9 cellular contexts compared by ENCODE assay signal in the genomic region with DNA sequence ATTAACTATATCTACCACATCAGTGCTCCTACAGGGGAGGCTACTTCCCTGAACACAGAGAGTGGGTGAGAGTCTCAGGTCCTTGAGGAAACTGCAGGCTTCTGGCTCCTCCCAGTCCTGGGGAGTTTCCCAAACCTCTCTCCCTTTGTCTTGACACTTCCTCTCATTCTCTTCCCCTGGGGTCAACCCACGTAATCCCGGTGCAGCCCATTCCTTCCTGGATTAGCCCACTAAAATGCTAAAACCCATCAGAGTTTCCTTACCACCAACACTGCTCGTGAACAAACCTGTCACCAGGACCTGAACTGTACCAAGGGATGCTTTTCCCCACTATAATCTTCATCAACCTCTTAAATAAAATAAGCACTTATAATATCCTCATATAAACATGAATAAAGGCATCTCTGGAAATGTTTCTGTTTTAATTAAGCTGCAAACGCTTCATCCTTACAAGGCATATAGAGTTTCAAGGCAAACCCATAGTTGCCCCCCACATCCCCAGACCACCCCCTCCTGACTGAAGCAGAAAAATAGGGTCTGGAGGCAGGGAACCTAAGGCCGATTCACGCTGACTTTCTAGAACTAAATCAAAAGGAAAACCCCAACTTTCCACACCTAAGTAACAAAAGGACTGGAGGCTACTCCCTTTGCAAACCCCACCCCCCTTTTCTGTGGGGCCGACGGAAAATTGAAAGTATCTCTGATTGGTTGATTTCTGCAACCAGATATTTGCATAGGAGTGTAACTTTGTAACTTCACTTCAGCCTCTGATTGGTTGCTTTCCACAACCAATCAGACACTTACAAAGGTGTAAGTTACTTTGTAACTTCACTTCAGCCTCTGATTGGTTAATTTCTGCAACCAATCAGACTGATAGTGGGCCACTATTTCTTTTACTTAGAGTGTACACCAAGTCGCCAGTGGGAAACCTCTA. TPM values are rescaled to one million over a fixed set of nuclear protein-coding genes. Genes with fewer than 3 reads are reported as not detected.
DNase-seq lines count a peak whose midpoint lies in the region; ATAC-seq and TF ChIP-seq lines count a peak whose summit lies in the region.
"Had no signal": no experiment of that assay in that cellular context is flagged by ENCODE, and none has a peak within 500 bp of the region (broad histone marks: within the 10 kb centered on the region; RNA-seq: fewer than 3 reads in every experiment).

No MANE protein-coding gene starts in this region.

- peak overlapping the region; percentile 29; the same call in 1 of the 2 replicates for H2AFZ ChIP-seq in SK-N-SH (ENCODE audit: low read depth)

- H3K9me3 ChIP-seq in SK-N-SH (no peaks in the 10 kb centered on the region), heart right ventricle (no peaks in the 10 kb centered on the region), stomach (no peaks in the 10 kb centered on the region)

- H3K4me1 Mint-ChIP-seq in activated CD8-positive, alpha-beta T cell treated with anti-CD3 and anti-CD28 coated beads for 36 hours (ENCODE audit: low read depth), result peaks cover 46% of the 10 kb centered on the region

- TF ChIP-seq POLR2A in stomach (IDR thresholded peaks at IDR 0.05), result no peak

- WGBS in SK-N-SH (ENCODE audit: low lambda C conversion rate), result 56% methylated on average over 9 of the region's 9 CpGs
- 52 to 64% methylated on average over 9 of the region's 9 CpGs for WGBS in heart right ventricle, 2 donors
- 40 to 51% (median 49%) methylated on average over 9 of the region's 9 CpGs for WGBS in stomach, 5 donors

- TF ChIP-seq CTCF in SK-N-SH (IDR thresholded peaks at IDR 0.05) (no peak), heart right ventricle (IDR thresholded peaks at IDR 0.05) (no peak), stomach (IDR thresholded peaks at IDR 0.05) (no peak)
- TF ChIP-seq CTCF in activated CD8-positive, alpha-beta T cell treated with anti-CD3 and anti-CD28 coated beads for 36 hours (IDR thresholded peaks at IDR 0.05), result no peak

- no peaks in the 10 kb centered on the region for H3K9me2 ChIP-seq in SK-N-SH

- peak overlapping the region; percentile 84 for H3K27ac Mint-ChIP-seq in activated CD8-positive, alpha-beta T cell treated with anti-CD3 and anti-CD28 coated beads for 36 hours

- ATAC-seq in SK-N-SH treated with all-trans-retinoic acid at 6 μM for 48 hours (no peak; the same call in 2 of the 3 replicates), heart right ventricle (peak; percentile 38 to 79 (median 72)), HG03095 (IDR thresholded peaks at IDR 0.05; ENCODE audit: unreplicated experiment) (no peak), HG03520 (IDR thresholded peaks at IDR 0.05; ENCODE audit: unreplicated experiment) (no peak)
- ATAC-seq in activated CD8-positive, alpha-beta T cell treated with anti-CD3 and anti-CD28 coated beads for 36 hours, result peak; percentile 24

- peak overlapping the region; percentile 91 for H3K4me3 Mint-ChIP-seq in activated CD8-positive, alpha-beta T cell treated with anti-CD3 and anti-CD28 coated beads for 36 hours

- no peak overlapping the region; the same call in 1 of the 2 replicates for H3K9ac ChIP-seq in SK-N-SH

- H3K27ac ChIP-seq in SK-N-SH (ENCODE audit: low read depth in 2 of 2, low read length in 1 of 2), result peak overlapping the region in 1 of 2 experiments; percentile 47; a peak in 2 of 4 replicates
- H3K27ac ChIP-seq in heart right ventricle, result peak overlapping the region; percentile 67 to 91 (median 83)
- H3K27ac ChIP-seq in stomach, result peak overlapping the region in 4 of 5 donors; percentile 49 to 78 (median 56)
- H3K27ac ChIP-seq: C4-2B had no signal

- H3K36me3 Mint-ChIP-seq in activated CD8-positive, alpha-beta T cell treated with anti-CD3 and anti-CD28 coated beads for 36 hours (ENCODE audit: low read depth), result peaks cover 2% of the 10 kb centered on the region

- no peak overlapping the region for H3K4me2 ChIP-seq in SK-N-SH

- TF ChIP-seq RAD21 in SK-N-SH (IDR thresholded peaks at IDR 0.05; ENCODE audit: low read length), result no peak

- no peaks in the 10 kb centered on the region for H3K27me3 Mint-ChIP-seq in activated CD8-positive, alpha-beta T cell treated with anti-CD3 and anti-CD28 coated beads for 36 hours

- peaks cover 34% of the 10 kb centered on the region for H3F3A ChIP-seq in SK-N-SH (replicated peaks; ENCODE audit: insufficient read depth)

- no peaks in the 10 kb centered on the region for H4K20me1 ChIP-seq in SK-N-SH (ENCODE audit: insufficient read depth)

- H3K27me3 ChIP-seq in SK-N-SH (ENCODE audit: insufficient read depth) (no peaks in the 10 kb centered on the region), heart right ventricle (no peaks in the 10 kb centered on the region), stomach (no peaks in the 10 kb centered on the region)

- H3K4me1 ChIP-seq in SK-N-SH (ENCODE audit: control insufficient read depth in 1 of 2, insufficient read depth in 2 of 2, low read depth in 1 of 2, low read length in 1 of 2) (peaks cover 12 to 13% of the 10 kb centered on the region in 2 experiments; a peak in 3 of 4 replicates), heart right ventricle (peaks cover 6 to 50% (median 31%) of the 10 kb centered on the region in 9 donors), stomach (peaks cover 23 to 49% (median 28%) of the 10 kb centered on the region in 4 donors)

- intact Hi-C loops in activated CD8-positive, alpha-beta T cell treated with anti-CD3 and anti-CD28 coated beads for 36 hours (cut with micrococcal nuclease), result loop anchor here (2.0 kb wide), 2 partner anchors 16 to 42 kb away; no protein-coding TSS in a partner anchor
- intact Hi-C loops in heart right ventricle (cut with DNase I) (loop anchor here in 7 of 10 donors (1.0 to 10.0 kb wide), 9 partner anchors 17 to 432 kb away; a partner anchor contains a TSS), stomach (cut with DNase I; ENCODE audit: low total_unique reads) (no loop called here)

- no peak overlapping the region for H3K4me3 ChIP-seq in SK-N-SH (ENCODE audit: low read depth in 2 of 2, low read length in 1 of 2)
- H3K4me3 ChIP-seq in heart right ventricle, result peak overlapping the region in 6 of 10 donors; percentile 22 to 45 (median 36)
- H3K4me3 ChIP-seq in stomach, result no peak overlapping the region

- POLR2A ChIA-PET in SK-N-SH (lab: Yijun Ruan, JAX), result interaction anchor here (1.8 kb wide), 1 partner anchor 19 kb away, joined by 9 read pairs; a partner anchor contains a TSS
- POLR2A ChIA-PET in activated CD8-positive, alpha-beta T cell treated with anti-CD3 and anti-CD28 coated beads for 36 hours (lab: Charles Lee), result interaction anchor here (0.8 to 10.8 kb wide), 8 partner anchors 18 to 431 kb away, joined by 3 to 170 read pairs (median 5); a partner anchor contains a TSS

- H3K9me3 Mint-ChIP-seq in activated CD8-positive, alpha-beta T cell treated with anti-CD3 and anti-CD28 coated beads for 36 hours, result no peaks in the 10 kb centered on the region

- H3K36me3 ChIP-seq in SK-N-SH (replicated peaks in 1 of 2; ENCODE audit: control insufficient read depth in 1 of 2, insufficient read depth in 2 of 2, low read length in 1 of 2) (no peaks in the 10 kb centered on the region), heart right ventricle (no peaks in the 10 kb centered on the region), stomach (no peaks in the 10 kb centered on the region)

- H3K79me2 ChIP-seq in SK-N-SH (ENCODE audit: insufficient read depth), result peaks cover 7% of the 10 kb centered on the region; the same call in 1 of the 2 replicates

- CTCF ChIA-PET in SK-N-SH (lab: Yijun Ruan, JAX), result interaction anchor here (1.2 to 2.8 kb wide), 17 partner anchors 11 to 427 kb away, joined by 4 to 78 read pairs (median 9); a partner anchor contains a TSS
- CTCF ChIA-PET in activated CD8-positive, alpha-beta T cell treated with anti-CD3 and anti-CD28 coated beads for 36 hours (lab: Charles Lee), result interaction anchor here (0.7 to 3.1 kb wide), 44 partner anchors 7 to 464 kb away, joined by 3 to 88 read pairs (median 10); a partner anchor contains a TSS

- DNase-seq in SK-N-SH, result no peak
- DNase-seq in HT-29 (ENCODE audit: low spot score), result peak; percentile 62
- peak; percentile 82 for DNase-seq in activated CD8-positive, alpha-beta T cell treated with anti-CD3 and anti-CD28 coated beads for 36 hours
- peak; percentile 19 to 85 for DNase-seq in heart right ventricle
- peak; percentile 33 for DNase-seq in stomach

- TF ChIP-seq EP300 in SK-N-SH (IDR thresholded peaks at IDR 0.05; ENCODE audit: borderline replicate concordance in 1 of 2, low read depth in 1 of 2, low read length in 1 of 2), result no peak
- no peak for TF ChIP-seq EP300 in stomach (IDR thresholded peaks at IDR 0.05)

TF ChIP-seq in SK-N-SH treated with all-trans-retinoic acid at 6 μM for 48 hours, 23 proteins besides CTCF, POLR2A, EP300 and RAD21 (continues in another document):
- no peak for TF ChIP-seq ZNF8 (CRISPR knock-in tag; IDR thresholded peaks at IDR 0.05)

RNA-seq across cellular contexts. Expression of a gene that starts 19.0 kb away (rescaled TPM):
- 3,924 and 7,920 TPM in 2 replicates for polyA plus RNA-seq in SK-N-SH (2012; rRNA removed)
- polyA plus RNA-seq in SK-N-SH (2012; cell fraction: cytosol; rRNA removed), result 5,618 and 8,173 TPM in 2 replicates
- 1,784 and 3,464 TPM in 2 replicates for polyA plus RNA-seq in SK-N-SH (2012; cell fraction: nucleus; rRNA removed)
- 4,823 and 6,107 TPM in 2 replicates for total RNA-seq in HT-29 (2014; rRNA removed; shearing (Covaris generic))
- 1,000 to 10,000 TPM; 2,035 to 2,060 TPM for total RNA-seq in activated CD8-positive, alpha-beta T cell treated with anti-CD3 and anti-CD28 coated beads for 36 hours
- 1,000 to 10,000 TPM in 2 of 10 donors, 100 to 1,000 TPM in 8; 217 to 1,060 (median 297) TPM for total RNA-seq in heart right ventricle
- 1,000 to 10,000 TPM; 1,049 to 2,308 TPM for polyA plus RNA-seq in heart right ventricle
- 1,000 to 10,000 TPM in 3 of 5 donors, 100 to 1,000 TPM in 2; 504 to 5,821 (median 1,954) TPM for total RNA-seq in stomach
- polyA plus RNA-seq in stomach, result 1,000 to 10,000 TPM; 1,773 to 3,520 (median 2,373) TPM

RNA-seq across cellular contexts. Expression of a gene that starts 43.6 kb away (rescaled TPM):
- polyA plus RNA-seq in SK-N-SH (2012; rRNA removed) (3.0 and 3.8 TPM in 2 replicates), heart right ventricle (1 to 10 TPM in 1 of 2 donors, under 1 TPM in 1; 0.97 to 1.5 TPM), stomach (under 1 TPM in 2 of 3 donors, not detected in 1; 0.48 to 0.50 TPM)
- polyA plus RNA-seq in SK-N-SH (2012; cell fraction: cytosol; rRNA removed), result 2.4 and 3.6 TPM in 2 replicates
- 2.2 TPM in 2 replicates for polyA plus RNA-seq in SK-N-SH (2012; cell fraction: nucleus; rRNA removed)
- total RNA-seq in HT-29 (2014; rRNA removed; shearing (Covaris generic)), result 2.3 and 3.1 TPM in 2 replicates
- 10 to 100 TPM; 56.3 to 56.4 TPM for total RNA-seq in activated CD8-positive, alpha-beta T cell treated with anti-CD3 and anti-CD28 coated beads for 36 hours
- total RNA-seq in heart right ventricle (1 to 10 TPM in 3 of 10 donors, under 1 TPM in 7; 0.34 to 2.0 (median 0.55) TPM), stomach (100 to 1,000 TPM in 1 of 5 donors, 10 to 100 TPM in 1, 1 to 10 TPM in 1, under 1 TPM in 2; 0.29 to 109 (median 1.3) TPM)

RNA-seq across cellular contexts. Expression of a gene that starts 46.5 kb away (rescaled TPM):
- polyA plus RNA-seq in SK-N-SH (2012; rRNA removed) (37.0 and 51.2 TPM in 2 replicates), heart right ventricle (10 to 100 TPM in 1 of 2 donors, 1 to 10 TPM in 1; 6.9 to 39.4 TPM), stomach (10 to 100 TPM; 19.0 to 45.8 (median 31.2) TPM)
- 51.9 and 60.8 TPM in 2 replicates for polyA plus RNA-seq in SK-N-SH (2012; cell fraction: cytosol; rRNA removed)
- polyA plus RNA-seq in SK-N-SH (2012; cell fraction: nucleus; rRNA removed), result 13.7 and 27.2 TPM in 2 replicates
- 39.2 and 47.6 TPM in 2 replicates for total RNA-seq in HT-29 (2014; rRNA removed; shearing (Covaris generic))
- total RNA-seq in activated CD8-positive, alpha-beta T cell treated with anti-CD3 and anti-CD28 coated beads for 36 hours, result 100 to 1,000 TPM; 101 to 105 TPM
- total RNA-seq in heart right ventricle (10 to 100 TPM; 69.0 to 89.5 (median 81.0) TPM), stomach (10 to 100 TPM in 4 of 5 donors, 1 to 10 TPM in 1; 2.3 to 88.4 (median 47.5) TPM)

Comparison
In these comparisons a context has a peak if more than half of its experiments do, and no peak if none do; other contexts are left out.
1. H3K4me3 ChIP-seq: peak in heart right ventricle (6 of 10); none in SK-N-SH (0 of 2) and stomach (0 of 4).
2. ATAC-seq: peak in activated CD8-positive, alpha-beta T cell treated with anti-CD3 and anti-CD28 coated beads for 36 hours (single experiment) and heart right ventricle (8 of 8); none in SK-N-SH treated with all-trans-retinoic acid at 6 μM for 48 hours (single experiment), HG03095 (single experiment) and HG03520 (single experiment).